17 cellular contexts compared by ENCODE assay signal in genomic region chr3:7709383-7710082, GRCh38.
"Had no signal": no experiment of that assay in that cellular context is flagged by ENCODE, and none has a peak within 500 bp of the region (broad histone marks: within the 10 kb centered on the region; RNA-seq: fewer than 3 reads in every experiment).

No MANE protein-coding gene starts in this region.

- H3K36me3 ChIP-seq: breast epithelium, left lung, spleen had no signal

- H3K4me3 ChIP-seq: breast epithelium, left lung, spleen, testis had no signal

- H3K27me3 Mint-ChIP-seq: stimulated activated naive CD8-positive, alpha-beta T cell treated with anti-CD3 and anti-CD28 coated beads, Interleukin-15, Interleukin-2, amounts not matched to agents 100 ng/mL and 50 ng/mL, for 24 hours had no signal

- H3K9me3 ChIP-seq: breast epithelium, left lung, spleen, testis had no signal

- H3K4me1 ChIP-seq: breast epithelium, foreskin keratinocyte, spleen, testis had no signal

- H3K9me3 Mint-ChIP-seq: activated naive CD4-positive, alpha-beta T cell treated with anti-CD3 and anti-CD28 coated beads for 36 hours; activated T-cell treated with anti-CD3 and anti-CD28 coated beads, Interleukin-2, amount 50 U/mL, for 4 hours; nephron progenitor cell; stimulated activated naive CD8-positive, alpha-beta T cell treated with anti-CD3 and anti-CD28 coated beads, Interleukin-15, Interleukin-2, amounts not matched to agents 100 ng/mL and 50 ng/mL, for 24 hours had no signal

- H3K4me3 Mint-ChIP-seq: activated naive CD4-positive, alpha-beta T cell treated with anti-CD3 and anti-CD28 coated beads for 36 hours; activated T-cell treated with anti-CD3 and anti-CD28 coated beads, Interleukin-2, amount 50 U/mL, for 4 hours; nephron progenitor cell; stimulated activated naive CD8-positive, alpha-beta T cell treated with anti-CD3 and anti-CD28 coated beads, Interleukin-15, Interleukin-2, amounts not matched to agents 100 ng/mL and 50 ng/mL, for 24 hours had no signal

- DNase-seq: activated CD4-positive, alpha-beta T cell treated with anti-CD3 and anti-CD28 coated beads, Interleukin-2, amount 50 U/mL, for 1 hour; activated CD8-positive, alpha-beta memory T cell treated with anti-CD3 and anti-CD28 coated beads, Interleukin-2, amount 50 U/mL, for 4 hours; activated T-cell treated with anti-CD3 and anti-CD28 coated beads, Interleukin-2, amount 50 U/mL, for 4 hours; cerebellar nuclear complex; effector memory CD4-positive, alpha-beta T cell; foreskin keratinocyte; hypothalamus; kidney; left lung; midbrain; nephron progenitor cell; nucleus accumbens; spleen; testis had no signal

- H3K27ac ChIP-seq: breast epithelium, foreskin keratinocyte, left lung, spleen, testis had no signal

- H3K27me3 ChIP-seq: breast epithelium, foreskin keratinocyte, left lung, spleen, testis had no signal

- H3K27ac Mint-ChIP-seq: activated naive CD4-positive, alpha-beta T cell treated with anti-CD3 and anti-CD28 coated beads for 36 hours; nephron progenitor cell; stimulated activated naive CD8-positive, alpha-beta T cell treated with anti-CD3 and anti-CD28 coated beads, Interleukin-15, Interleukin-2, amounts not matched to agents 100 ng/mL and 50 ng/mL, for 24 hours had no signal
